Comparison of ENCODE assay signal across 2 cellular contexts in genomic region chr5:168962323-168962722, GRCh38.
TF ChIP-seq lines count a peak whose summit lies in the region.

No MANE protein-coding gene starts in this region.

TF ChIP-seq in HEK293T, 16 proteins besides CTCF, POLR2A, EP300 and RAD21 (continued from another document):
- TF ChIP-seq PKNOX1 (IDR thresholded peaks at IDR 0.05) (0 out of 2 replicates have a peak, but pooled peaks have one; percentile 38), TARDBP (IDR thresholded peaks at IDR 0.05) (no peak), NFRKB (IDR thresholded peaks at IDR 0.05) (no peak), CTBP1 (IDR thresholded peaks at IDR 0.05; ENCODE audit: borderline replicate concordance) (no peak), FOXA1 (IDR thresholded peaks at IDR 0.05) (no peak)

TF ChIP-seq in H1, 55 proteins besides CTCF, POLR2A, EP300 and RAD21 (continued from another document):
- no peak for TF ChIP-seq CHD7 (IDR thresholded peaks at IDR 0.05; ENCODE audit: insufficient replicate concordance, low read length)
- TF ChIP-seq TEAD4 (IDR thresholded peaks at IDR 0.05; ENCODE audit: low read depth, low read length), result no peak
- no peak for TF ChIP-seq BACH1 (IDR thresholded peaks at IDR 0.05; ENCODE audit: low read length)
- no peak for TF ChIP-seq KDM1A (IDR thresholded peaks at IDR 0.05; ENCODE audit: borderline replicate concordance, low read length)
